Comparison of ENCODE assay signal across 1 cellular context in genomic region chr10:122486396-122487080, GRCh38.
TF ChIP-seq lines count a peak whose summit lies in the region.

No MANE protein-coding gene starts in this region.

TF ChIP-seq in IMR-90, 13 proteins besides CTCF, POLR2A, EP300 and RAD21:
- TF ChIP-seq FOS (IDR thresholded peaks at IDR 0.05; ENCODE audit: low read depth, low read length) = no peak
- no peak for TF ChIP-seq BHLHE40 (IDR thresholded peaks at IDR 0.05; ENCODE audit: low read depth, low read length)
- TF ChIP-seq RCOR1 (IDR thresholded peaks at IDR 0.05; ENCODE audit: insufficient replicate concordance, low read length) = no peak
- no peak for TF ChIP-seq NFE2L2 (IDR thresholded peaks at IDR 0.05; ENCODE audit: low read depth, low read length)
- TF ChIP-seq USF2 (IDR thresholded peaks at IDR 0.05; ENCODE audit: low read depth, low read length) = no peak
- TF ChIP-seq MAFK (IDR thresholded peaks at IDR 0.05; ENCODE audit: low read depth, low read length) = no peak
- TF ChIP-seq MAZ (IDR thresholded peaks at IDR 0.05; ENCODE audit: borderline replicate concordance, low read depth, low read length) = no peak
TF ChIP-seq in IMR-90: peak in this region for 0.
